ENCODE assay signal across 12 cellular contexts in genomic region chr6:5499644-5500306, GRCh38.
DNase-seq lines count a peak whose midpoint lies in the region; TF ChIP-seq lines count a peak whose summit lies in the region.
"Had no signal": no experiment of that assay in that cellular context is flagged by ENCODE, and none has a peak within 500 bp of the region (broad histone marks: within the 10 kb centered on the region; RNA-seq: fewer than 3 reads in every experiment).

No MANE protein-coding gene starts in this region.

- TF ChIP-seq CTCF in left ventricle myocardium inferior (IDR thresholded peaks at IDR 0.05; ENCODE audit: borderline replicate concordance) (no peak), right atrium auricular region (IDR thresholded peaks at IDR 0.05) (no peak), foreskin fibroblast (IDR thresholded peaks at IDR 0.05; ENCODE audit: low read depth, low read length) (no peak)

- no peaks in the 10 kb centered on the region for H3K27me3 Mint-ChIP-seq in T-helper 2 cell treated with Interferon-gamma antibody and Interleukin-4, amounts not matched to agents 5 μg/mL and 100 μg/mL, for 36 hours (ENCODE audit: low read depth)
- H3K27me3 Mint-ChIP-seq: CD4-positive, alpha-beta T cell had no signal

- no peaks in the 10 kb centered on the region for H3K9me3 Mint-ChIP-seq in T-helper 2 cell treated with Interferon-gamma antibody and Interleukin-4, amounts not matched to agents 5 μg/mL and 100 μg/mL, for 36 hours
- H3K9me3 Mint-ChIP-seq: CD4-positive, alpha-beta T cell had no signal

- H3K4me1 ChIP-seq in left ventricle myocardium inferior (peaks cover 38% of the 10 kb centered on the region), right atrium auricular region (peaks cover 0 to 19% of the 10 kb centered on the region in 2 donors)
- H3K4me1 ChIP-seq: parathyroid adenoma had no signal

- H3K27ac ChIP-seq in left ventricle myocardium inferior (replicated peaks) (peak overlapping the region; percentile 79), right atrium auricular region (no peak overlapping the region), substantia nigra (ENCODE audit: low read depth, low read length, poor library complexity, severe bottlenecking) (peak overlapping the region; percentile 11)
- H3K27ac ChIP-seq: parathyroid adenoma had no signal

- intact Hi-C loops in left ventricle myocardium inferior (cut with micrococcal nuclease): no loop called here

- H3K4me3 ChIP-seq in left ventricle myocardium inferior (no peak overlapping the region), right atrium auricular region (no peak overlapping the region), foreskin fibroblast (ENCODE audit: low read depth in 1 of 2, low read length in 2 of 2) (no peak overlapping the region)

- H3K9me3 ChIP-seq in left ventricle myocardium inferior (replicated peaks): no peaks in the 10 kb centered on the region
- no peaks in the 10 kb centered on the region for H3K9me3 ChIP-seq in right atrium auricular region

- H3K36me3 Mint-ChIP-seq in T-helper 2 cell treated with Interferon-gamma antibody and Interleukin-4, amounts not matched to agents 5 μg/mL and 100 μg/mL, for 36 hours (ENCODE audit: low read depth): peaks cover 9% of the 10 kb centered on the region

- H3K4me3 Mint-ChIP-seq in T-helper 2 cell treated with Interferon-gamma antibody and Interleukin-4, amounts not matched to agents 5 μg/mL and 100 μg/mL, for 36 hours: no peak overlapping the region
- H3K4me3 Mint-ChIP-seq: CD4-positive, alpha-beta T cell had no signal

- DNase-seq in left ventricle myocardium inferior: no peak
- DNase-seq in right atrium auricular region (ENCODE audit: low spot score): no peak
- DNase-seq in T-helper 2 cell treated with Interferon-gamma antibody and Interleukin-4, amounts not matched to agents 5 μg/mL and 100 μg/mL, for 36 hours (ENCODE audit: low spot score): no peak
- DNase-seq in foreskin fibroblast: peak; percentile 57 to 75
- peak in 1 of 49 donors; percentile 1 for DNase-seq in substantia nigra (lab: John Stamatoyannopoulos, UW)
- DNase-seq in activated effector memory CD4-positive, alpha-beta T cell treated with Interleukin-2 at 50 U/mL for 16 hours: no peak
- no peak for DNase-seq in activated CD4-positive, alpha-beta T cell treated with anti-CD3 and anti-CD28 coated beads, Interleukin-2, amount 50 U/mL, for 1 hour
- DNase-seq in stimulated activated CD8-positive, alpha-beta memory T cell treated with anti-CD3 and anti-CD28 coated beads, Interleukin-4, amount 100 ng/mL, for 48 hours: no peak
- DNase-seq: activated effector memory CD4-positive, alpha-beta T cell treated with anti-CD3 and anti-CD28 coated beads, Interleukin-2, amount 50 U/mL, for 16 hours; CD4-positive, alpha-beta T cell; NCI-H526 treated with DMSO at 0.1 percent for 48 hours had no signal

- H3K36me3 ChIP-seq in left ventricle myocardium inferior: no peaks in the 10 kb centered on the region
- no peaks in the 10 kb centered on the region for H3K36me3 ChIP-seq in right atrium auricular region

- peak overlapping the region; percentile 21 for H3K27ac Mint-ChIP-seq in T-helper 2 cell treated with Interferon-gamma antibody and Interleukin-4, amounts not matched to agents 5 μg/mL and 100 μg/mL, for 36 hours
- H3K27ac Mint-ChIP-seq: CD4-positive, alpha-beta T cell had no signal

- peaks cover 27% of the 10 kb centered on the region for H3K4me1 Mint-ChIP-seq in T-helper 2 cell treated with Interferon-gamma antibody and Interleukin-4, amounts not matched to agents 5 μg/mL and 100 μg/mL, for 36 hours (ENCODE audit: low read depth)

- no peaks in the 10 kb centered on the region for H3K27me3 ChIP-seq in left ventricle myocardium inferior (ENCODE audit: low read depth)
- no peaks in the 10 kb centered on the region for H3K27me3 ChIP-seq in right atrium auricular region

Comparison
In these comparisons a context has a peak if more than half of its experiments do, and no peak if none do; other contexts are left out.
1. H3K27ac ChIP-seq: peak in left ventricle myocardium inferior (single experiment) and substantia nigra (single experiment); none in right atrium auricular region (0 of 2).
2. DNase-seq: peak in foreskin fibroblast (2 of 2); none in left ventricle myocardium inferior (single experiment), right atrium auricular region (single experiment), T-helper 2 cell treated with Interferon-gamma antibody and Interleukin-4, amounts not matched to agents 5 μg/mL and 100 μg/mL, for 36 hours (single experiment), activated effector memory CD4-positive, alpha-beta T cell treated with Interleukin-2 at 50 U/mL for 16 hours (single experiment), activated CD4-positive, alpha-beta T cell treated with anti-CD3 and anti-CD28 coated beads, Interleukin-2, amount 50 U/mL, for 1 hour (single experiment) and stimulated activated CD8-positive, alpha-beta memory T cell treated with anti-CD3 and anti-CD28 coated beads, Interleukin-4, amount 100 ng/mL, for 48 hours (single experiment).